11 cellular contexts compared by ENCODE assay signal in genomic region chr12:12734561-12735071, GRCh38. TPM values are rescaled to one million over a fixed set of nuclear protein-coding genes. Genes with fewer than 3 reads are reported as not detected.
A peak's percentile ranks its signal among the peaks of the same experiment; 100 is the strongest.
DNase-seq lines count a peak whose midpoint lies in the region; ATAC-seq and TF ChIP-seq lines count a peak whose summit lies in the region.
"Had no signal": no experiment of that assay in that cellular context is flagged by ENCODE, and none has a peak within 500 bp of the region (broad histone marks: within the 10 kb centered on the region; RNA-seq: fewer than 3 reads in every experiment).

No MANE protein-coding gene starts in this region.

- peak overlapping the region; percentile 17 to 64 for H3K27ac ChIP-seq in ascending aorta
- peak overlapping the region; percentile 39 to 43 for H3K27ac ChIP-seq in thoracic aorta

- peak overlapping the region; percentile 64 for H3K27ac Mint-ChIP-seq in activated T-cell treated with anti-CD3 and anti-CD28 coated beads, Interleukin-2, amount 50 U/mL, for 24 hours

- H3K9me3 Mint-ChIP-seq in activated T-cell treated with anti-CD3 and anti-CD28 coated beads, Interleukin-2, amount 50 U/mL, for 24 hours: no peaks in the 10 kb centered on the region

- DNase-seq in activated T-cell treated with anti-CD3 and anti-CD28 coated beads, Interleukin-2, amount 50 U/mL, for 24 hours: no peak
- DNase-seq in activated T-cell treated with anti-CD3 and anti-CD28 coated beads for 4 hours (no peak), ascending aorta (ENCODE audit: low spot score in 2 of 2) (no peak), lung microvascular endothelial cell (ENCODE audit: low read depth in 2 of 2) (peak; percentile 17 to 43), thoracic aorta (ENCODE audit: low spot score) (no peak), COLO829 (ENCODE audit: low spot score) (no peak)
- DNase-seq: C1 segment of cervical spinal cord, NCI-H1436 treated with DMSO at 0.1 percent for 48 hours had no signal

- ATAC-seq in thoracic aorta (ENCODE audit: insufficient number of reproducible peaks, low FRiP score, low read depth) (no peak), HG03354 (IDR thresholded peaks at IDR 0.05; ENCODE audit: poor library complexity, severe bottlenecking, unreplicated experiment) (no peak), GM19328 (IDR thresholded peaks at IDR 0.05; ENCODE audit: unreplicated experiment) (no peak)
- ATAC-seq: left lobe of liver had no signal

- TF ChIP-seq CTCF in ascending aorta (IDR thresholded peaks at IDR 0.05) (no peak), thoracic aorta (IDR thresholded peaks at IDR 0.05) (no peak)

- peaks cover 0 to 15% of the 10 kb centered on the region in 2 donors for H3K4me1 ChIP-seq in ascending aorta
- peaks cover 0 to 31% of the 10 kb centered on the region in 2 donors for H3K4me1 ChIP-seq in thoracic aorta (ENCODE audit: control insufficient read depth in 1 of 2, low read depth in 2 of 2)

- no peaks in the 10 kb centered on the region for H3K9me3 ChIP-seq in ascending aorta
- H3K9me3 ChIP-seq in thoracic aorta: no peaks in the 10 kb centered on the region

- H3K36me3 Mint-ChIP-seq in activated T-cell treated with anti-CD3 and anti-CD28 coated beads, Interleukin-2, amount 50 U/mL, for 24 hours (ENCODE audit: low read depth): peaks cover 8% of the 10 kb centered on the region

- no peaks in the 10 kb centered on the region for H3K27me3 ChIP-seq in ascending aorta
- no peaks in the 10 kb centered on the region for H3K27me3 ChIP-seq in thoracic aorta (replicated peaks; ENCODE audit: insufficient read depth)

- intact Hi-C loops in ascending aorta (cut with DNase I): no loop called here

- H3K4me3 Mint-ChIP-seq in activated T-cell treated with anti-CD3 and anti-CD28 coated beads, Interleukin-2, amount 50 U/mL, for 24 hours: no peak overlapping the region

- H3K4me3 ChIP-seq in ascending aorta: peak overlapping the region in 1 of 2 donors; percentile 30
- peak overlapping the region; percentile 40 for H3K4me3 ChIP-seq in thoracic aorta

- no peaks in the 10 kb centered on the region for H3K36me3 ChIP-seq in ascending aorta
- no peaks in the 10 kb centered on the region for H3K36me3 ChIP-seq in thoracic aorta

- H3K27me3 Mint-ChIP-seq in activated T-cell treated with anti-CD3 and anti-CD28 coated beads, Interleukin-2, amount 50 U/mL, for 24 hours: no peaks in the 10 kb centered on the region

- peaks cover 46% of the 10 kb centered on the region for H3K4me1 Mint-ChIP-seq in activated T-cell treated with anti-CD3 and anti-CD28 coated beads, Interleukin-2, amount 50 U/mL, for 24 hours (ENCODE audit: low read depth)

RNA-seq across cellular contexts. Expression of gene CDKN1B, which starts 17.4 kb away (rescaled TPM):
- total RNA-seq in ascending aorta (65.1 TPM), lung microvascular endothelial cell (55.1 and 78.2 TPM in 2 replicates), thoracic aorta (10 to 100 TPM; 61.9 to 63.5 TPM)

RNA-seq across cellular contexts. Expression of gene GPR19, which starts 38.6 kb away (rescaled TPM):
- total RNA-seq in ascending aorta (not detected), lung microvascular endothelial cell (under 0.01 and 0.20 TPM in 2 replicates), thoracic aorta (under 1 TPM in 1 of 2 donors, not detected in 1; 0.35 TPM)

RNA-seq across cellular contexts. Expression of gene APOLD1, which starts 50.8 kb away (rescaled TPM):
- total RNA-seq in ascending aorta (189 TPM), lung microvascular endothelial cell (26.8 and 31.9 TPM in 2 replicates), thoracic aorta (10 to 100 TPM; 38.4 to 70.7 TPM)

Comparison
In these comparisons a context has a peak if more than half of its experiments do, and no peak if none do; other contexts are left out.
1. DNase-seq: peak in lung microvascular endothelial cell (2 of 2); none in activated T-cell treated with anti-CD3 and anti-CD28 coated beads, Interleukin-2, amount 50 U/mL, for 24 hours (single experiment), activated T-cell treated with anti-CD3 and anti-CD28 coated beads for 4 hours (single experiment), ascending aorta (0 of 2), thoracic aorta (single experiment) and COLO829 (single experiment).